7 cellular contexts compared by ENCODE assay signal in the genomic region with DNA sequence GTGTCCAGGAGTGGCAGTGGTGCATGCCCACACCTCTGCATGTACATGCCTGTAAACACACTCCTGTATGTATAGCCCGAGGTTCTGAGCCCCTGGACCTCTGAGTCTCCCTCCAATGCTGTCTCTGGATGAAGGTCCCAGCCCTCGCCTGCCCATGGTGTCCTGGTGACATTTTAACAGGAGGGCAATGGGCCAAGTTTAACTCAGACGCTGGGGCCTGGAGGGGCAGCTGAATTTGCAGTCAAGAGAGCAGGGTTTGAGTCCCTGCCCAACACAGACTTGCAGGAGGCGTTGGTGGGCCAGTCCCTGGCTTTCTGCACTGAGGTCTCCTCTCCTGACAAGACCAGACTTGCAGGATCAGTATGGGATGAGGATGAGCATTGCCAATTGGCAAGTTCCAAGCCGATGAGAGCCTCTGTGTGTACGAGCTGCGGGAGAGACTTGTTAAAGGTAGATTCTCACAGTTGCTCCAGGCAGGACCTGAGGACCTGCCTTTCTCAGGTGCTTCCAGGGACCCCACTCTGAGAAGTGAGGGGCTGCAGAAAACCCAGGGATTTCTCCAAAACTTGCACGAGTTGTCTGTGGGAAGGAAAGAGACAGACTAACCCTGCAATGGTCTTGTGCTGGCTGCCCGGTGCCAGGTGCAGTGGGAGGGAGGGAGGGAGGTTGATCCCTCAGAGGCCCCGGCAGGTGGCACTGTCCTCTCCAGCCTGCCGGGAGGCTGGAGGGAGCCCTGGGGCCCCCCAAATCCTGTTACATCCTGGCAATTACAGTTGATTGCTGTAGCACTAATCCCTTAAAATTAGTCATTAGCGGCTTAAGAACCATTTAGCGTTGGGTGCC.
A peak's percentile ranks its signal among the peaks of the same experiment; 100 is the strongest.
DNase-seq lines count a peak whose midpoint lies in the region; ATAC-seq and TF ChIP-seq lines count a peak whose summit lies in the region.

No MANE protein-coding gene starts in this region.

- H4K20me1 ChIP-seq in osteoblast (ENCODE audit: insufficient read depth, low read length) = no peaks in the 10 kb centered on the region

- ATAC-seq in HG02981 (IDR thresholded peaks at IDR 0.05; ENCODE audit: unreplicated experiment) = no peak

- H3K9me3 ChIP-seq in osteoblast (ENCODE audit: low read depth, low read length) = no peaks in the 10 kb centered on the region

- no peak overlapping the region for H3K27ac ChIP-seq in osteoblast (ENCODE audit: low read depth, low read length)

- H3K4me2 ChIP-seq in osteoblast (ENCODE audit: insufficient read depth, low read length) = no peak overlapping the region

- H2AFZ ChIP-seq in osteoblast (ENCODE audit: low read length) = no peak overlapping the region

- TF ChIP-seq CTCF in GM06990 (IDR thresholded peaks at IDR 0.05; ENCODE audit: insufficient read depth, low read length, poor library complexity, severe bottlenecking) (peak; percentile 41), osteoblast (IDR thresholded peaks at IDR 0.05; ENCODE audit: extremely low read depth, low read depth, low read length) (peak; percentile 30)

- H3K79me2 ChIP-seq in osteoblast (ENCODE audit: insufficient read depth, low read length) = no peaks in the 10 kb centered on the region

- H3K4me3 ChIP-seq in GM06990 (replicated peaks; ENCODE audit: low read depth, low read length) (no peak overlapping the region), osteoblast (ENCODE audit: insufficient read depth, low read length) (no peak overlapping the region)

- no peaks in the 10 kb centered on the region for H3K4me1 ChIP-seq in osteoblast (ENCODE audit: insufficient read depth, low read length)

- H3K27me3 ChIP-seq in GM06990 (replicated peaks; ENCODE audit: control insufficient read depth, insufficient read depth, low read length) (no peaks in the 10 kb centered on the region), osteoblast (ENCODE audit: insufficient read depth, low read length) (no peaks in the 10 kb centered on the region)

- H3K36me3 ChIP-seq in GM06990 (ENCODE audit: control insufficient read depth, insufficient read depth, low read length) (no peaks in the 10 kb centered on the region; the same call in 1 of the 2 replicates), osteoblast (ENCODE audit: insufficient read depth, low read length) (no peaks in the 10 kb centered on the region)

- DNase-seq in GM06990 (ENCODE audit: extremely low read depth, insufficient read length) (no peak), NCI-H1694 (lab: John Stamatoyannopoulos, UW) (peak; percentile 47), cerebellum (ENCODE audit: low spot score) (peak; percentile 54), osteoblast (ENCODE audit: insufficient read length, low spot score, missing footprints) (peak; percentile 94), hepatic stellate cell (ENCODE audit: low spot score) (no peak)
- DNase-seq in NK-92 treated with Interleukin-12 subunit alpha and Interleukin-12 subunit beta, amount 100 ng/mL, for 24 hours (lab: John Stamatoyannopoulos, UW) = no peak

Comparison
In these comparisons a context has a peak if more than half of its experiments do, and no peak if none do; other contexts are left out.
1. DNase-seq: peak in NCI-H1694 (single experiment), cerebellum (single experiment) and osteoblast (single experiment); none in GM06990 (single experiment), hepatic stellate cell (single experiment) and NK-92 treated with Interleukin-12 subunit alpha and Interleukin-12 subunit beta, amount 100 ng/mL, for 24 hours (single experiment).